In genomic region chr16:85567101-85567866, GRCh38 we compare ENCODE assay signal across 13 cellular contexts. TPM values are rescaled to one million over a fixed set of nuclear protein-coding genes. Genes with fewer than 3 reads are reported as not detected.
DNase-seq lines count a peak whose midpoint lies in the region; ATAC-seq and TF ChIP-seq lines count a peak whose summit lies in the region.
"Had no signal": no experiment of that assay in that cellular context is flagged by ENCODE, and none has a peak within 500 bp of the region (broad histone marks: within the 10 kb centered on the region; RNA-seq: fewer than 3 reads in every experiment).

No MANE protein-coding gene starts in this region.

- no peak for ATAC-seq in activated CD8-positive, alpha-beta T cell treated with anti-CD3 and anti-CD28 coated beads for 36 hours
- ATAC-seq in naive thymus-derived CD8-positive, alpha-beta T cell, result no peak
- no peak for ATAC-seq in GM21737 (IDR thresholded peaks at IDR 0.05; ENCODE audit: unreplicated experiment)
- ATAC-seq: lower lobe of right lung had no signal

- intact Hi-C loops in activated CD8-positive, alpha-beta T cell treated with anti-CD3 and anti-CD28 coated beads for 36 hours (cut with micrococcal nuclease), result no loop called here

- peaks cover 85% of the 10 kb centered on the region for H3K4me1 Mint-ChIP-seq in activated CD8-positive, alpha-beta T cell treated with anti-CD3 and anti-CD28 coated beads for 36 hours (ENCODE audit: low read depth)
- peaks cover 51 to 92% (median 89%) of the 10 kb centered on the region in 4 donors for H3K4me1 Mint-ChIP-seq in naive thymus-derived CD8-positive, alpha-beta T cell

- peaks cover 16% of the 10 kb centered on the region for H3K36me3 Mint-ChIP-seq in activated CD8-positive, alpha-beta T cell treated with anti-CD3 and anti-CD28 coated beads for 36 hours (ENCODE audit: low read depth)
- H3K36me3 Mint-ChIP-seq in naive thymus-derived CD8-positive, alpha-beta T cell, result peaks cover 0 to 7% (median 0%) of the 10 kb centered on the region in 3 donors

- CTCF ChIA-PET in activated CD8-positive, alpha-beta T cell treated with anti-CD3 and anti-CD28 coated beads for 36 hours (lab: Charles Lee), result interaction anchor here (1.2 to 3.2 kb wide), 5 partner anchors 10 to 147 kb away, joined by 3 to 13 read pairs (median 7); partner anchors contain the start of gene GSE1

- peak overlapping the region; percentile 75 for H3K27ac Mint-ChIP-seq in activated CD8-positive, alpha-beta T cell treated with anti-CD3 and anti-CD28 coated beads for 36 hours
- H3K27ac Mint-ChIP-seq in naive thymus-derived CD8-positive, alpha-beta T cell, result peak overlapping the region in 9 of 10 donors; percentile 41 to 89 (median 82)

- peak overlapping the region; percentile 87 for H3K27ac ChIP-seq in C4-2B
- H3K27ac ChIP-seq: prostate gland, VCaP had no signal

- peak; percentile 37 for DNase-seq in LoVo (ENCODE audit: low spot score)
- DNase-seq in activated CD8-positive, alpha-beta T cell treated with anti-CD3 and anti-CD28 coated beads for 36 hours, result peak; percentile 41
- DNase-seq in naive thymus-derived CD8-positive, alpha-beta T cell, result no peak
- DNase-seq in activated CD8-positive, alpha-beta memory T cell treated with anti-CD3 and anti-CD28 coated beads, Interleukin-2, amount 50 U/mL, for 48 hours, result no peak
- no peak for DNase-seq in COLO829 (ENCODE audit: low spot score)
- DNase-seq in activated CD8-positive, alpha-beta memory T cell treated with anti-CD3 and anti-CD28 coated beads for 24 hours, result no peak
- DNase-seq: effector CD4-positive, alpha-beta T cell; lower lobe of right lung; NCI-H2081 had no signal

- POLR2A ChIA-PET in activated CD8-positive, alpha-beta T cell treated with anti-CD3 and anti-CD28 coated beads for 36 hours (lab: Charles Lee), result interaction anchor here (2.1 to 2.8 kb wide), 3 partner anchors 10 to 16 kb away, joined by 8 to 12 read pairs (median 10); no protein-coding TSS in a partner anchor
- POLR2A ChIA-PET in naive thymus-derived CD8-positive, alpha-beta T cell (lab: Charles Lee), result interaction anchor here (0.5 to 6.1 kb wide), 4 partner anchors 10 to 121 kb away, joined by 3 to 39 read pairs (median 11); no protein-coding TSS in a partner anchor

- H3K4me3 Mint-ChIP-seq in activated CD8-positive, alpha-beta T cell treated with anti-CD3 and anti-CD28 coated beads for 36 hours, result no peak overlapping the region
- peak overlapping the region in 2 of 10 donors; percentile 2 to 16 for H3K4me3 Mint-ChIP-seq in naive thymus-derived CD8-positive, alpha-beta T cell

- peaks cover 8% of the 10 kb centered on the region for H3K9me3 Mint-ChIP-seq in activated CD8-positive, alpha-beta T cell treated with anti-CD3 and anti-CD28 coated beads for 36 hours
- H3K9me3 Mint-ChIP-seq in naive thymus-derived CD8-positive, alpha-beta T cell, result peaks cover 0 to 9% (median 0%) of the 10 kb centered on the region in 9 donors

- no peaks in the 10 kb centered on the region for H3K27me3 Mint-ChIP-seq in activated CD8-positive, alpha-beta T cell treated with anti-CD3 and anti-CD28 coated beads for 36 hours
- H3K27me3 Mint-ChIP-seq in naive thymus-derived CD8-positive, alpha-beta T cell, result no peaks in the 10 kb centered on the region

- TF ChIP-seq CTCF in C4-2B (conservative IDR thresholded peaks at IDR 0.05), result no peak
- no peak for TF ChIP-seq CTCF in activated CD8-positive, alpha-beta T cell treated with anti-CD3 and anti-CD28 coated beads for 36 hours (IDR thresholded peaks at IDR 0.05)

RNA-seq across cellular contexts. Expression of gene GSE1, which starts 45.8 kb away (rescaled TPM):
- 10 to 100 TPM; 33.6 to 34.5 TPM for total RNA-seq in activated CD8-positive, alpha-beta T cell treated with anti-CD3 and anti-CD28 coated beads for 36 hours
- total RNA-seq in naive thymus-derived CD8-positive, alpha-beta T cell, result 10 to 100 TPM; 53.8 to 56.2 TPM
- 1 to 10 TPM; 1.5 to 2.9 (median 2.0) TPM for polyA plus RNA-seq in naive thymus-derived CD8-positive, alpha-beta T cell

Comparison
In these comparisons a context has a peak if more than half of its experiments do, and no peak if none do; other contexts are left out.
1. DNase-seq: peak in LoVo (single experiment) and activated CD8-positive, alpha-beta T cell treated with anti-CD3 and anti-CD28 coated beads for 36 hours (single experiment); none in naive thymus-derived CD8-positive, alpha-beta T cell (0 of 10), activated CD8-positive, alpha-beta memory T cell treated with anti-CD3 and anti-CD28 coated beads, Interleukin-2, amount 50 U/mL, for 48 hours (single experiment), COLO829 (single experiment) and activated CD8-positive, alpha-beta memory T cell treated with anti-CD3 and anti-CD28 coated beads for 24 hours (single experiment).